ENCODE assay signal across 16 cellular contexts in genomic region chr6:15413558-15414257, GRCh38.
A peak's percentile ranks its signal among the peaks of the same experiment; 100 is the strongest.
DNase-seq lines count a peak whose midpoint lies in the region; ATAC-seq and TF ChIP-seq lines count a peak whose summit lies in the region.
"Had no signal": no experiment of that assay in that cellular context is flagged by ENCODE, and none has a peak within 500 bp of the region (broad histone marks: within the 10 kb centered on the region; RNA-seq: fewer than 3 reads in every experiment).

No MANE protein-coding gene starts in this region.

- peak overlapping the region; percentile 80 for H3K27ac Mint-ChIP-seq in activated CD8-positive, alpha-beta T cell treated with anti-CD3 and anti-CD28 coated beads, Interleukin-2, amount 10 ng/mL, durations not matched to agents 7 days and 5 days

- peaks cover 70% of the 10 kb centered on the region for H3K4me1 Mint-ChIP-seq in activated CD8-positive, alpha-beta T cell treated with anti-CD3 and anti-CD28 coated beads, Interleukin-2, amount 10 ng/mL, durations not matched to agents 7 days and 5 days (ENCODE audit: low read depth)

- H3K9me3 Mint-ChIP-seq in activated CD8-positive, alpha-beta T cell treated with anti-CD3 and anti-CD28 coated beads, Interleukin-2, amount 10 ng/mL, durations not matched to agents 7 days and 5 days (ENCODE audit: insufficient read depth), result peaks cover 13% of the 10 kb centered on the region

- CTCF ChIA-PET in activated CD8-positive, alpha-beta T cell treated with anti-CD3 and anti-CD28 coated beads, Interleukin-2, amount 10 ng/mL, durations not matched to agents 7 days and 5 days (lab: Charles Lee), result interaction anchor here (0.9 to 5.2 kb wide), 5 partner anchors 8 to 86 kb away, joined by 3 to 39 read pairs (median 5); no protein-coding TSS in a partner anchor

- H3K36me3 ChIP-seq in fibroblast of lung (ENCODE audit: control insufficient read depth, insufficient read depth, low read length), result no peaks in the 10 kb centered on the region
- H3K36me3 ChIP-seq: pancreas had no signal

- POLR2A ChIA-PET in activated CD8-positive, alpha-beta T cell treated with anti-CD3 and anti-CD28 coated beads, Interleukin-2, amount 10 ng/mL, durations not matched to agents 7 days and 5 days (lab: Charles Lee), result interaction anchor here (0.6 to 1.0 kb wide), 4 partner anchors 9 to 164 kb away, joined by 3 read pairs; no protein-coding TSS in a partner anchor

- DNase-seq in NCI-H2171 treated with DMSO at 0.1 percent for 48 hours (lab: John Stamatoyannopoulos, UW) (peak; percentile 20), NCI-H2171 (lab: John Stamatoyannopoulos, UW) (no peak), fibroblast of lung (ENCODE audit: low read depth in 2 of 2) (peak; percentile 55 to 92), retinal pigment epithelial cell (ENCODE audit: low read depth) (peak; percentile 98), ureter (ENCODE audit: low spot score) (no peak), NAMALWA (ENCODE audit: low spot score) (no peak)
- DNase-seq in activated CD8-positive, alpha-beta T cell treated with anti-CD3 and anti-CD28 coated beads, Interleukin-2, amount 10 ng/mL, durations not matched to agents 7 days and 5 days, result no peak
- DNase-seq in stimulated activated CD4-positive, alpha-beta T cell treated with anti-CD3 and anti-CD28 coated beads, Interleukin-4, amount 100 ng/mL, for 4 hours, result no peak
- DNase-seq: activated T-cell treated with anti-CD3 and anti-CD28 coated beads, Interleukin-2, amount 50 U/mL, for 48 hours; GM23248; NCI-H1417 treated with DMSO at 0.1 percent for 48 hours; NCI-H774; pancreas; SHP77; substantia nigra had no signal

- H3K4me3 ChIP-seq in fibroblast of lung (replicated peaks in 1 of 4; ENCODE audit: control extremely low read depth in 1 of 4, insufficient read depth in 1 of 4, low read depth in 3 of 4, low read length in 4 of 4) (no peak overlapping the region), retinal pigment epithelial cell (ENCODE audit: low read length) (no peak overlapping the region)
- H3K4me3 ChIP-seq: GM23248, pancreas had no signal

- no peak for ATAC-seq in activated CD8-positive, alpha-beta T cell treated with anti-CD3 and anti-CD28 coated beads, Interleukin-2, amount 10 ng/mL, durations not matched to agents 7 days and 5 days

- no peaks in the 10 kb centered on the region for H3K4me1 ChIP-seq in fibroblast of lung (ENCODE audit: control insufficient read depth, extremely low read depth, insufficient read depth, low read length)
- H3K4me1 ChIP-seq: pancreas had no signal

- H3K27me3 Mint-ChIP-seq in activated CD8-positive, alpha-beta T cell treated with anti-CD3 and anti-CD28 coated beads, Interleukin-2, amount 10 ng/mL, durations not matched to agents 7 days and 5 days (ENCODE audit: low read depth), result no peaks in the 10 kb centered on the region

- no peaks in the 10 kb centered on the region for H3K79me2 ChIP-seq in fibroblast of lung (ENCODE audit: control insufficient read depth, insufficient read depth, low read length)

- no peaks in the 10 kb centered on the region for H3K27me3 ChIP-seq in fibroblast of lung (ENCODE audit: control insufficient read depth, insufficient read depth, low read length)
- H3K27me3 ChIP-seq: pancreas had no signal

- no peak overlapping the region for H3K9ac ChIP-seq in fibroblast of lung (ENCODE audit: insufficient read depth, low read length)
- H3K9ac ChIP-seq: GM23248 had no signal

- no peak overlapping the region for H3K27ac ChIP-seq in fibroblast of lung (ENCODE audit: insufficient read depth, low read length)
- H3K27ac ChIP-seq: 22Rv1, GM23248, pancreas had no signal

- H3K4me2 ChIP-seq in fibroblast of lung (ENCODE audit: extremely low read depth, insufficient read depth, low read length), result peak overlapping the region; percentile 32

- no peaks in the 10 kb centered on the region for H4K20me1 ChIP-seq in fibroblast of lung (ENCODE audit: control insufficient read depth, extremely low read depth, insufficient read depth, low read length)

- no peak for TF ChIP-seq CTCF in fibroblast of lung (conservative IDR thresholded peaks at IDR 0.05 in 1 of 2, IDR thresholded peaks at IDR 0.05 in 1 of 2; ENCODE audit: low read depth in 1 of 2, low read length in 2 of 2)
- no peak for TF ChIP-seq CTCF in retinal pigment epithelial cell (conservative IDR thresholded peaks at IDR 0.05; ENCODE audit: low read depth, low read length)

- no peak overlapping the region for H2AFZ ChIP-seq in fibroblast of lung (ENCODE audit: low read length)
- H2AFZ ChIP-seq: GM23248 had no signal

- H3K4me3 Mint-ChIP-seq in activated CD8-positive, alpha-beta T cell treated with anti-CD3 and anti-CD28 coated beads, Interleukin-2, amount 10 ng/mL, durations not matched to agents 7 days and 5 days, result no peak overlapping the region

- no peaks in the 10 kb centered on the region for H3K9me3 ChIP-seq in fibroblast of lung (ENCODE audit: control insufficient read depth, insufficient read depth, low read depth, low read length)
- H3K9me3 ChIP-seq: pancreas had no signal

- peaks cover 68% of the 10 kb centered on the region for H3K36me3 Mint-ChIP-seq in activated CD8-positive, alpha-beta T cell treated with anti-CD3 and anti-CD28 coated beads, Interleukin-2, amount 10 ng/mL, durations not matched to agents 7 days and 5 days (ENCODE audit: low read depth)

Comparison
In these comparisons a context has a peak if more than half of its experiments do, and no peak if none do; other contexts are left out.
1. DNase-seq: peak in NCI-H2171 treated with DMSO at 0.1 percent for 48 hours (single experiment), fibroblast of lung (2 of 2) and retinal pigment epithelial cell (single experiment); none in NCI-H2171 (single experiment), activated CD8-positive, alpha-beta T cell treated with anti-CD3 and anti-CD28 coated beads, Interleukin-2, amount 10 ng/mL, durations not matched to agents 7 days and 5 days (single experiment), stimulated activated CD4-positive, alpha-beta T cell treated with anti-CD3 and anti-CD28 coated beads, Interleukin-4, amount 100 ng/mL, for 4 hours (0 of 2), ureter (single experiment) and NAMALWA (single experiment).